ENCODE assay signal across 23 cellular contexts in genomic region chr4:135927651-135928050, GRCh38.
"Had no signal": no experiment of that assay in that cellular context is flagged by ENCODE, and none has a peak within 500 bp of the region (broad histone marks: within the 10 kb centered on the region; RNA-seq: fewer than 3 reads in every experiment).

No MANE protein-coding gene starts in this region.

- H3K36me3 ChIP-seq: adrenal gland, ascending aorta, breast epithelium, gastrocnemius medialis, upper lobe of left lung had no signal

- H3K27ac ChIP-seq: adrenal gland, ascending aorta, breast epithelium, gastrocnemius medialis, testis, upper lobe of left lung had no signal

- H3K9me3 ChIP-seq: adrenal gland, ascending aorta, gastrocnemius medialis, testis had no signal

- H3K27ac Mint-ChIP-seq: activated naive CD4-positive, alpha-beta T cell treated with anti-CD3 and anti-CD28 coated beads, Interleukin-2, amount 50 U/mL, for 72 hours; activated T-cell treated with anti-CD3 and anti-CD28 coated beads, Interleukin-2, amount 50 U/mL, for 24 hours; activated T-helper 17 cell treated with anti-CD3 and anti-CD28 coated beads, Interleukin-2, amount 50 U/mL, for 72 hours; natural killer cell; stimulated activated naive B cell treated with anti-CD40 and anti-IgM and Interleukin-4, amounts not matched to agents 10 μg/mL and 1 μg/mL and 100 μg/mL, for 72 hours had no signal

- H3K4me1 ChIP-seq: adrenal gland, ascending aorta, breast epithelium, gastrocnemius medialis, testis, upper lobe of left lung had no signal

- H3K4me3 Mint-ChIP-seq: activated T-cell treated with anti-CD3 and anti-CD28 coated beads, Interleukin-2, amount 50 U/mL, for 24 hours; activated T-helper 17 cell treated with anti-CD3 and anti-CD28 coated beads, Interleukin-2, amount 50 U/mL, for 72 hours; natural killer cell; stimulated activated naive B cell treated with anti-CD40 and anti-IgM and Interleukin-4, amounts not matched to agents 10 μg/mL and 1 μg/mL and 100 μg/mL, for 72 hours had no signal

- ATAC-seq: activated naive CD4-positive, alpha-beta T cell treated with anti-CD3 and anti-CD28 coated beads, Interleukin-2, amount 50 U/mL, for 72 hours; activated T-helper 17 cell treated with anti-CD3 and anti-CD28 coated beads, Interleukin-2, amount 50 U/mL, for 72 hours; gastrocnemius medialis; left ventricle myocardium superior; natural killer cell; stimulated activated naive B cell treated with anti-CD40 and anti-IgM and Interleukin-4, amounts not matched to agents 10 μg/mL and 1 μg/mL and 100 μg/mL, for 72 hours had no signal

- H3K4me1 Mint-ChIP-seq: activated T-helper 17 cell treated with anti-CD3 and anti-CD28 coated beads, Interleukin-2, amount 50 U/mL, for 72 hours; natural killer cell; stimulated activated naive B cell treated with anti-CD40 and anti-IgM and Interleukin-4, amounts not matched to agents 10 μg/mL and 1 μg/mL and 100 μg/mL, for 72 hours had no signal

- DNase-seq: activated CD4-positive, alpha-beta T cell treated with anti-CD3 and anti-CD28 coated beads for 1 hour; activated CD4-positive, alpha-beta T cell treated with anti-CD3 and anti-CD28 coated beads, Interleukin-2, amount 50 U/mL, for 1 hour; activated CD8-positive, alpha-beta memory T cell treated with anti-CD3 and anti-CD28 coated beads, Interleukin-2, amount 50 U/mL, for 4 hours; activated T-cell treated with anti-CD3 and anti-CD28 coated beads, Interleukin-2, amount 50 U/mL, for 24 hours; adrenal gland; cortex of kidney; gastrocnemius medialis; hippocampal formation; left ventricle myocardium superior; midbrain; natural killer cell; retina; stimulated activated CD4-positive, alpha-beta T cell treated with anti-CD3 and anti-CD28 coated beads, Interleukin-2, amount 100 ng/mL, for 48 hours; stimulated activated CD8-positive, alpha-beta memory T cell treated with anti-CD3 and anti-CD28 coated beads, Interleukin-4, amount 100 ng/mL, for 48 hours; stimulated activated naive B cell treated with anti-CD40 and anti-IgM and Interleukin-4, amounts not matched to agents 10 μg/mL and 1 μg/mL and 100 μg/mL, for 72 hours; T-helper 9 cell; testis; upper lobe of left lung had no signal

- H3K27me3 ChIP-seq: adrenal gland, ascending aorta, breast epithelium, gastrocnemius medialis, testis, upper lobe of left lung had no signal

- H3K27me3 Mint-ChIP-seq: activated T-cell treated with anti-CD3 and anti-CD28 coated beads, Interleukin-2, amount 50 U/mL, for 24 hours; activated T-helper 17 cell treated with anti-CD3 and anti-CD28 coated beads, Interleukin-2, amount 50 U/mL, for 72 hours; stimulated activated naive B cell treated with anti-CD40 and anti-IgM and Interleukin-4, amounts not matched to agents 10 μg/mL and 1 μg/mL and 100 μg/mL, for 72 hours had no signal

- FAIRE-seq: islet of Langerhans had no signal

- H3K4me3 ChIP-seq: adrenal gland, ascending aorta, breast epithelium, gastrocnemius medialis, testis, upper lobe of left lung had no signal

- H3K36me3 Mint-ChIP-seq: activated naive CD4-positive, alpha-beta T cell treated with anti-CD3 and anti-CD28 coated beads, Interleukin-2, amount 50 U/mL, for 72 hours; stimulated activated naive B cell treated with anti-CD40 and anti-IgM and Interleukin-4, amounts not matched to agents 10 μg/mL and 1 μg/mL and 100 μg/mL, for 72 hours had no signal
